In genomic region chr17:27445971-27446370, GRCh38 we compare ENCODE assay signal across 16 cellular contexts. TPM values are rescaled to one million over a fixed set of nuclear protein-coding genes. Genes with fewer than 3 reads are reported as not detected.
DNase-seq lines count a peak whose midpoint lies in the region; ATAC-seq, FAIRE-seq and TF ChIP-seq lines count a peak whose summit lies in the region.
"Had no signal": no experiment of that assay in that cellular context is flagged by ENCODE, and none has a peak within 500 bp of the region (broad histone marks: within the 10 kb centered on the region; RNA-seq: fewer than 3 reads in every experiment).

No MANE protein-coding gene starts in this region.

- H3K9me3 ChIP-seq in HEK293 (ENCODE audit: control insufficient read depth, insufficient read depth, low read depth, low read length) (no peaks in the 10 kb centered on the region), astrocyte (ENCODE audit: insufficient read depth, low read depth, low read length) (no peaks in the 10 kb centered on the region), osteoblast (ENCODE audit: low read depth, low read length) (no peaks in the 10 kb centered on the region), MM.1S (replicated peaks; ENCODE audit: insufficient read depth, low read length) (no peaks in the 10 kb centered on the region), T-helper 17 cell (ENCODE audit: control insufficient read depth, low read length, poor library complexity, severe bottlenecking) (no peaks in the 10 kb centered on the region)

- no peak for DNase-seq in astrocyte (ENCODE audit: low read depth)
- DNase-seq in osteoblast (ENCODE audit: insufficient read length, low spot score, missing footprints): no peak
- DNase-seq in MM.1S: no peak
- DNase-seq in DMS153 (lab: John Stamatoyannopoulos, UW): no peak
- no peak for DNase-seq in T-helper 17 cell
- DNase-seq: CD8-positive, alpha-beta T cell; COR-L47; DND-41; GDM1 had no signal

- H3K36me3 Mint-ChIP-seq in astrocyte (ENCODE audit: low read depth, unreplicated experiment): peaks cover 3% of the 10 kb centered on the region
- peaks cover 2% of the 10 kb centered on the region for H3K36me3 Mint-ChIP-seq in T-helper 17 cell (ENCODE audit: low read depth)
- H3K36me3 Mint-ChIP-seq: CD14-positive monocyte; CD8-positive, alpha-beta T cell had no signal

- no peak overlapping the region for H2AFZ ChIP-seq in astrocyte (ENCODE audit: low read depth, low read length)
- no peak overlapping the region for H2AFZ ChIP-seq in osteoblast (ENCODE audit: low read length)
- no peak overlapping the region for H2AFZ ChIP-seq in MM.1S (ENCODE audit: low read length)

- H3K4me3 Mint-ChIP-seq in astrocyte (ENCODE audit: unreplicated experiment) (no peak overlapping the region), T-helper 17 cell (no peak overlapping the region)
- H3K4me3 Mint-ChIP-seq: CD14-positive monocyte; CD8-positive, alpha-beta T cell had no signal

- H3K4me1 Mint-ChIP-seq in astrocyte (ENCODE audit: low read depth, unreplicated experiment) (peaks cover 12% of the 10 kb centered on the region), T-helper 17 cell (no peaks in the 10 kb centered on the region)

- H3K4me3 ChIP-seq in HEK293 (ENCODE audit: low read depth, low read length) (no peak overlapping the region), astrocyte (ENCODE audit: insufficient read depth, low read depth, low read length) (no peak overlapping the region), osteoblast (ENCODE audit: insufficient read depth, low read length) (no peak overlapping the region), MM.1S (ENCODE audit: low read length) (no peak overlapping the region)

- H3K9me3 Mint-ChIP-seq in astrocyte (ENCODE audit: unreplicated experiment): no peaks in the 10 kb centered on the region
- H3K9me3 Mint-ChIP-seq: CD14-positive monocyte; CD8-positive, alpha-beta T cell had no signal

- no peaks in the 10 kb centered on the region for H3K9me2 ChIP-seq in MM.1S (replicated peaks; ENCODE audit: insufficient read depth, low read length)

- H3K27ac Mint-ChIP-seq in astrocyte (ENCODE audit: unreplicated experiment) (no peak overlapping the region), T-helper 17 cell (no peak overlapping the region)
- H3K27ac Mint-ChIP-seq: CD8-positive, alpha-beta T cell had no signal

- ATAC-seq in GM21367 (IDR thresholded peaks at IDR 0.05; ENCODE audit: unreplicated experiment) (no peak), T-helper 17 cell (no peak)
- ATAC-seq: CD8-positive, alpha-beta T cell had no signal

- peaks cover 8% of the 10 kb centered on the region for H3K4me1 ChIP-seq in HEK293 (ENCODE audit: control insufficient read depth, insufficient read depth, low read length)
- H3K4me1 ChIP-seq in astrocyte (ENCODE audit: insufficient read depth, low read length): peaks cover 26% of the 10 kb centered on the region
- peaks cover 21% of the 10 kb centered on the region for H3K4me1 ChIP-seq in osteoblast (ENCODE audit: insufficient read depth, low read length)
- H3K4me1 ChIP-seq in MM.1S (ENCODE audit: low read length): no peaks in the 10 kb centered on the region

- peak overlapping the region; percentile 35 for H3K9ac ChIP-seq in astrocyte (ENCODE audit: low read length)
- H3K9ac ChIP-seq in MM.1S (ENCODE audit: low read length): no peak overlapping the region

- H3K79me2 ChIP-seq in astrocyte (ENCODE audit: insufficient read depth, low read length) (no peaks in the 10 kb centered on the region), osteoblast (ENCODE audit: insufficient read depth, low read length) (no peaks in the 10 kb centered on the region), MM.1S (ENCODE audit: low read length) (no peaks in the 10 kb centered on the region)

- H3K36me3 ChIP-seq in HEK293 (ENCODE audit: control insufficient read depth in 2 of 2, insufficient read depth in 1 of 2, low read length in 2 of 2) (no peaks in the 10 kb centered on the region), astrocyte (ENCODE audit: insufficient read depth, low read length) (no peaks in the 10 kb centered on the region), osteoblast (ENCODE audit: insufficient read depth, low read length) (no peaks in the 10 kb centered on the region), MM.1S (replicated peaks; ENCODE audit: insufficient read depth, low read length) (no peaks in the 10 kb centered on the region)

- POLR2A ChIA-PET in HEK293 (lab: Yijun Ruan, JAX): interaction anchor here (1.5 kb wide), 1 partner anchor 10 kb away, joined by 13 read pairs; the partner anchor contains the start of gene KSR1

- H3K4me2 ChIP-seq in astrocyte (ENCODE audit: low read length) (peak overlapping the region; percentile 43), osteoblast (ENCODE audit: insufficient read depth, low read length) (peak overlapping the region; percentile 0), MM.1S (ENCODE audit: low read depth, low read length) (no peak overlapping the region)

- no peak for FAIRE-seq in astrocyte (lab: Jason Lieb, UNC)
- FAIRE-seq: A204.1, D721Med, GM12892 had no signal

- H4K20me1 ChIP-seq in astrocyte (ENCODE audit: insufficient read depth, low read length) (no peaks in the 10 kb centered on the region), osteoblast (ENCODE audit: insufficient read depth, low read length) (no peaks in the 10 kb centered on the region), MM.1S (ENCODE audit: insufficient read depth, low read length) (no peaks in the 10 kb centered on the region)

- H3K27me3 Mint-ChIP-seq in astrocyte (ENCODE audit: low read depth, unreplicated experiment) (peaks cover 10% of the 10 kb centered on the region), T-helper 17 cell (no peaks in the 10 kb centered on the region)

- CTCF ChIA-PET in HEK293 (lab: Yijun Ruan, JAX): interaction anchor here (1.2 to 1.8 kb wide), 2 partner anchors 10 to 15 kb away, joined by 5 to 7 read pairs; partner anchors contain the start of gene KSR1

- H3K27me3 ChIP-seq in astrocyte (ENCODE audit: insufficient read depth, low read length) (peaks cover 3% of the 10 kb centered on the region), osteoblast (ENCODE audit: insufficient read depth, low read length) (peaks cover 28% of the 10 kb centered on the region), MM.1S (replicated peaks; ENCODE audit: insufficient read depth, low read length) (no peaks in the 10 kb centered on the region)

- H3F3A ChIP-seq in MM.1S (ENCODE audit: insufficient read depth, low read length): no peaks in the 10 kb centered on the region

- TF ChIP-seq CTCF in HEK293 (tag by site-specific recombination; IDR thresholded peaks at IDR 0.05) (no peak), astrocyte (IDR thresholded peaks at IDR 0.05; ENCODE audit: insufficient read depth, low read depth, low read length) (no peak), osteoblast (IDR thresholded peaks at IDR 0.05; ENCODE audit: extremely low read depth, low read depth, low read length) (no peak), MM.1S (IDR thresholded peaks at IDR 0.05; ENCODE audit: low read length) (no peak)

- no peak overlapping the region; the same call in 1 of the 2 replicates for H3K27ac ChIP-seq in HEK293 (ENCODE audit: extremely low read depth, low read depth, low read length)
- H3K27ac ChIP-seq in astrocyte (ENCODE audit: low read depth, low read length): peak overlapping the region; percentile 60
- peak overlapping the region; percentile 16 for H3K27ac ChIP-seq in osteoblast (ENCODE audit: low read depth, low read length)
- H3K27ac ChIP-seq in MM.1S (ENCODE audit: low read length): no peak overlapping the region
- H3K27ac ChIP-seq: HL-60 had no signal

TF ChIP-seq in HEK293, 187 proteins besides CTCF, POLR2A, EP300 and RAD21:
- TF ChIP-seq ZNF366 (tag by site-specific recombination; conservative IDR thresholded peaks at IDR 0.05) (peak; percentile 83), GLI4 (tag by site-specific recombination; IDR thresholded peaks at IDR 0.05) (no peak), ZNF571 (tag by site-specific recombination; IDR thresholded peaks at IDR 0.05) (no peak), ZNF561 (tag by site-specific recombination; IDR thresholded peaks at IDR 0.05; ENCODE audit: borderline replicate concordance) (no peak), SALL2 (tag by site-specific recombination; IDR thresholded peaks at IDR 0.05; ENCODE audit: borderline replicate concordance) (no peak)

RNA-seq across cellular contexts. Expression of gene KSR1, which starts 10.3 kb away (rescaled TPM):
- 85.2 and 90.2 TPM in 2 replicates for total RNA-seq in astrocyte
- total RNA-seq in osteoblast: 6.2 and 6.5 TPM in 2 replicates
- total RNA-seq in T-helper 17 cell: 10 to 100 TPM; 36.7 to 46.7 TPM

Comparison
In these comparisons a context has a peak if more than half of its experiments do, and no peak if none do; other contexts are left out.
1. H3K27ac ChIP-seq: peak in astrocyte (single experiment) and osteoblast (single experiment); none in HEK293 (single experiment) and MM.1S (single experiment).